10 cellular contexts compared by ENCODE assay signal in genomic region chr19:55041627-55042343, GRCh38. TPM values are rescaled to one million over a fixed set of nuclear protein-coding genes. Genes with fewer than 3 reads are reported as not detected.
DNase-seq lines count a peak whose midpoint lies in the region; ATAC-seq and TF ChIP-seq lines count a peak whose summit lies in the region.
"Had no signal": no experiment of that assay in that cellular context is flagged by ENCODE, and none has a peak within 500 bp of the region (broad histone marks: within the 10 kb centered on the region; RNA-seq: fewer than 3 reads in every experiment).

No MANE protein-coding gene starts in this region.

- H3K79me2 ChIP-seq in GM23338 (replicated peaks; ENCODE audit: insufficient read depth): peaks cover 27% of the 10 kb centered on the region; the same call in 1 of the 2 replicates

- H3K27ac ChIP-seq in Panc1 (ENCODE audit: low read length) (no peak overlapping the region), GM23338 (ENCODE audit: low read depth) (no peak overlapping the region)
- peak overlapping the region; percentile 31 for H3K27ac ChIP-seq in naive thymus-derived CD4-positive, alpha-beta T cell (ENCODE audit: low read depth, low read length)
- H3K27ac ChIP-seq: SK-N-MC had no signal

- H3F3A ChIP-seq in GM23338 (replicated peaks; ENCODE audit: low read depth): no peaks in the 10 kb centered on the region

- H3K9me3 ChIP-seq in Panc1 (ENCODE audit: control insufficient read depth, insufficient read depth, low read depth, low read length): no peaks in the 10 kb centered on the region
- H3K9me3 ChIP-seq in naive thymus-derived CD4-positive, alpha-beta T cell (ENCODE audit: control insufficient read depth in 2 of 3, low read length in 3 of 3): no peaks in the 10 kb centered on the region

- intact Hi-C loops in Panc1 (cut with micrococcal nuclease; ENCODE audit: unreplicated experiment): no loop called here
- intact Hi-C loops in naive thymus-derived CD4-positive, alpha-beta T cell (cut with micrococcal nuclease): loop anchor here (1.0 to 2.0 kb wide), 2 partner anchors 21 to 22 kb away; partner anchors contain the start of gene RDH13 (in 2 of the 2)

- peaks cover 22% of the 10 kb centered on the region; the same call in 1 of the 2 replicates for H4K20me1 ChIP-seq in GM23338 (replicated peaks; ENCODE audit: insufficient read depth)

- H3K4me2 ChIP-seq in GM23338: no peak overlapping the region

- H3K9me2 ChIP-seq in GM23338 (ENCODE audit: insufficient read depth): no peaks in the 10 kb centered on the region

- in situ Hi-C loops in Panc1 (cut with HindIII; ENCODE audit: low pct_unique_long_range_greater_than_20kb, low sequenced_read_pairs): no loop called here

- ATAC-seq in Panc1 (no peak), GM23338 (no peak), GM18867 (IDR thresholded peaks at IDR 0.05; ENCODE audit: unreplicated experiment) (no peak)
- peak; percentile 56 for ATAC-seq in naive thymus-derived CD4-positive, alpha-beta T cell

- peaks cover 41% of the 10 kb centered on the region for H3K36me3 Mint-ChIP-seq in activated naive CD4-positive, alpha-beta T cell treated with anti-CD3 and anti-CD28 coated beads, Interleukin-2, amount 10 ng/mL, durations not matched to agents 7 days and 5 days
- H3K36me3 Mint-ChIP-seq in naive thymus-derived CD4-positive, alpha-beta T cell: peaks cover 0 to 40% (median 9%) of the 10 kb centered on the region in 5 donors
- H3K36me3 Mint-ChIP-seq in GM23338 (ENCODE audit: low read depth): peaks cover 37% of the 10 kb centered on the region

- DNase-seq in CD1c-positive myeloid dendritic cell (ENCODE audit: extremely low spot score) (peak; percentile 37), Panc1 (ENCODE audit: low read depth, low spot score) (no peak), islet precursor cell (no peak), germinal center (ENCODE audit: low spot score) (no peak), GM23338 (ENCODE audit: low spot score) (no peak)
- peak; percentile 70 for DNase-seq in activated naive CD4-positive, alpha-beta T cell treated with anti-CD3 and anti-CD28 coated beads, Interleukin-2, amount 10 ng/mL, durations not matched to agents 7 days and 5 days
- DNase-seq in naive thymus-derived CD4-positive, alpha-beta T cell: peak in 7 of 9 donors; percentile 10 to 44 (median 29)
- DNase-seq: NCI-H446 had no signal

- BruUV-seq in Panc1 (replicated peaks; lab: Mats Ljungman, UMichigan): TSS peak; percentile 52

- peak overlapping the region; percentile 66 for H3K4me3 Mint-ChIP-seq in activated naive CD4-positive, alpha-beta T cell treated with anti-CD3 and anti-CD28 coated beads, Interleukin-2, amount 10 ng/mL, durations not matched to agents 7 days and 5 days
- H3K4me3 Mint-ChIP-seq in naive thymus-derived CD4-positive, alpha-beta T cell: peak overlapping the region; percentile 66 to 87 (median 82)
- H3K4me3 Mint-ChIP-seq in GM23338: no peak overlapping the region

- H3K27me3 Mint-ChIP-seq in activated naive CD4-positive, alpha-beta T cell treated with anti-CD3 and anti-CD28 coated beads, Interleukin-2, amount 10 ng/mL, durations not matched to agents 7 days and 5 days: no peaks in the 10 kb centered on the region
- no peaks in the 10 kb centered on the region for H3K27me3 Mint-ChIP-seq in naive thymus-derived CD4-positive, alpha-beta T cell
- H3K27me3 Mint-ChIP-seq in GM23338 (ENCODE audit: insufficient read depth, low read depth, poor library complexity): peaks cover 6% of the 10 kb centered on the region

- H2AFZ ChIP-seq in GM23338: no peak overlapping the region

- H3K9me3 Mint-ChIP-seq in activated naive CD4-positive, alpha-beta T cell treated with anti-CD3 and anti-CD28 coated beads, Interleukin-2, amount 10 ng/mL, durations not matched to agents 7 days and 5 days: peaks cover 2% of the 10 kb centered on the region
- peaks cover 0 to 3% (median 0%) of the 10 kb centered on the region in 11 donors for H3K9me3 Mint-ChIP-seq in naive thymus-derived CD4-positive, alpha-beta T cell
- H3K9me3 Mint-ChIP-seq in GM23338: no peaks in the 10 kb centered on the region

- H3K4me1 ChIP-seq in Panc1 (ENCODE audit: control insufficient read depth, insufficient read depth, low read length) (no peaks in the 10 kb centered on the region), GM23338 (ENCODE audit: insufficient read depth) (no peaks in the 10 kb centered on the region)
- peaks cover 11 to 19% of the 10 kb centered on the region in 2 donors for H3K4me1 ChIP-seq in naive thymus-derived CD4-positive, alpha-beta T cell (ENCODE audit: control insufficient read depth in 2 of 2, insufficient read depth in 2 of 2, low read length in 2 of 2)

- H3K36me3 ChIP-seq in Panc1 (ENCODE audit: control insufficient read depth, insufficient read depth, low read length) (no peaks in the 10 kb centered on the region), GM23338 (ENCODE audit: insufficient read depth) (no peaks in the 10 kb centered on the region)
- peaks cover 0 to 28% (median 0%) of the 10 kb centered on the region in 3 experiments for H3K36me3 ChIP-seq in naive thymus-derived CD4-positive, alpha-beta T cell (ENCODE audit: control insufficient read depth in 2 of 3, insufficient read depth in 3 of 3, low read length in 3 of 3)

- peak overlapping the region; percentile 93 for H3K27ac Mint-ChIP-seq in activated naive CD4-positive, alpha-beta T cell treated with anti-CD3 and anti-CD28 coated beads, Interleukin-2, amount 10 ng/mL, durations not matched to agents 7 days and 5 days
- H3K27ac Mint-ChIP-seq in naive thymus-derived CD4-positive, alpha-beta T cell: peak overlapping the region in 8 of 9 donors; percentile 46 to 93 (median 81)
- no peak overlapping the region for H3K27ac Mint-ChIP-seq in GM23338

- H3K4me3 ChIP-seq in Panc1 (ENCODE audit: low read depth in 2 of 2, low read length in 2 of 2) (no peak overlapping the region), GM23338 (no peak overlapping the region)
- peak overlapping the region; percentile 39 for H3K4me3 ChIP-seq in naive thymus-derived CD4-positive, alpha-beta T cell (ENCODE audit: low read length)
- H3K4me3 ChIP-seq: SK-N-MC had no signal

- H3K4me1 Mint-ChIP-seq in activated naive CD4-positive, alpha-beta T cell treated with anti-CD3 and anti-CD28 coated beads, Interleukin-2, amount 10 ng/mL, durations not matched to agents 7 days and 5 days: peaks cover 41% of the 10 kb centered on the region
- peaks cover 16 to 34% (median 26%) of the 10 kb centered on the region in 7 donors for H3K4me1 Mint-ChIP-seq in naive thymus-derived CD4-positive, alpha-beta T cell
- H3K4me1 Mint-ChIP-seq in GM23338: no peaks in the 10 kb centered on the region

- POLR2A ChIA-PET in Panc1 (lab: Charles Lee): no interaction called here
- POLR2A ChIA-PET in naive thymus-derived CD4-positive, alpha-beta T cell (lab: Charles Lee): no interaction called here

- no peak for TF ChIP-seq CTCF in Panc1 (IDR thresholded peaks at IDR 0.05)
- TF ChIP-seq CTCF in GM23338 (conservative IDR thresholded peaks at IDR 0.05; ENCODE audit: low read depth in 2 of 2): no peak

- H3K27me3 ChIP-seq in Panc1 (ENCODE audit: control insufficient read depth, insufficient read depth, low read length): no peaks in the 10 kb centered on the region
- H3K27me3 ChIP-seq in naive thymus-derived CD4-positive, alpha-beta T cell (ENCODE audit: control insufficient read depth in 2 of 2, insufficient read depth in 2 of 2, low read length in 2 of 2): no peaks in the 10 kb centered on the region
- H3K27me3 ChIP-seq in GM23338 (ENCODE audit: insufficient read depth): no peaks in the 10 kb centered on the region

- CTCF ChIA-PET in Panc1 (lab: Charles Lee): no interaction called here
- CTCF ChIA-PET in activated naive CD4-positive, alpha-beta T cell treated with anti-CD3 and anti-CD28 coated beads, Interleukin-2, amount 10 ng/mL, durations not matched to agents 7 days and 5 days (lab: Charles Lee): no interaction called here
- CTCF ChIA-PET in naive thymus-derived CD4-positive, alpha-beta T cell (lab: Charles Lee): no interaction called here

TF ChIP-seq in GM23338, 12 proteins besides CTCF, POLR2A, EP300 and RAD21 (continues in another document):
- TF ChIP-seq POLR2AphosphoS5 (IDR thresholded peaks at IDR 0.05; ENCODE audit: low read depth): no peak
- TF ChIP-seq ZNF331 (CRISPR knock-in tag; IDR thresholded peaks at IDR 0.05; ENCODE audit: low read depth): no peak
- no peak for TF ChIP-seq ETS1 (IDR thresholded peaks at IDR 0.05)

RNA-seq across cellular contexts. Expression of gene GP6, which starts 3.7 kb away (rescaled TPM):
- total RNA-seq in Panc1 (2021; ENCODE audit: unreplicated experiment): 1.2 TPM
- polyA plus RNA-seq in Panc1 (2012; ENCODE audit: insufficient read length): 0.57 TPM
- total RNA-seq in naive thymus-derived CD4-positive, alpha-beta T cell: 1 to 10 TPM in 1 of 5 experiments, under 1 TPM in 4; 0.27 to 1.2 (median 0.51) TPM
- polyA plus RNA-seq in naive thymus-derived CD4-positive, alpha-beta T cell: under 1 TPM; 0.14 to 0.33 TPM
- 0.17 TPM in 1 of 2 replicates, not detected in the other for total RNA-seq in GM23338 (2014; rRNA removed; shearing (Covaris generic))
- polyA plus RNA-seq in GM23338 (2016; fragmentation: Nextera tagmentation; extraction: Ambion mirVana): 1.3 TPM in 2 replicates

RNA-seq across cellular contexts. Expression of gene RDH13, which starts 21.2 kb away (rescaled TPM):
- 37.8 TPM for total RNA-seq in Panc1 (2021; ENCODE audit: unreplicated experiment)
- polyA plus RNA-seq in Panc1 (2012; ENCODE audit: insufficient read length): 33.0 TPM
- 10 to 100 TPM; 14.5 to 24.8 (median 19.0) TPM for total RNA-seq in naive thymus-derived CD4-positive, alpha-beta T cell
- polyA plus RNA-seq in naive thymus-derived CD4-positive, alpha-beta T cell: 10 to 100 TPM in 1 of 2 donors, 1 to 10 TPM in 1; 9.4 to 24.8 TPM
- total RNA-seq in GM23338 (2014; rRNA removed; shearing (Covaris generic)): 32.3 and 36.5 TPM in 2 replicates
- polyA plus RNA-seq in GM23338 (2016; fragmentation: Nextera tagmentation; extraction: Ambion mirVana): 23.0 and 28.0 TPM in 2 replicates

RNA-seq across cellular contexts. Expression of gene EPS8L1, which starts 33.9 kb away (rescaled TPM):
- total RNA-seq in Panc1 (2021; ENCODE audit: unreplicated experiment): 11.0 TPM
- polyA plus RNA-seq in Panc1 (2012; ENCODE audit: insufficient read length): 27.5 TPM
- 1 to 10 TPM in 4 of 5 experiments, under 1 TPM in 1; 0.76 to 6.8 (median 2.0) TPM for total RNA-seq in naive thymus-derived CD4-positive, alpha-beta T cell
- polyA plus RNA-seq in naive thymus-derived CD4-positive, alpha-beta T cell: under 1 TPM in 1 of 2 donors, not detected in 1; 0.09 TPM
- total RNA-seq in GM23338 (2014; rRNA removed; shearing (Covaris generic)): 40.6 and 47.5 TPM in 2 replicates
- 51.2 and 61.3 TPM in 2 replicates for polyA plus RNA-seq in GM23338 (2016; fragmentation: Nextera tagmentation; extraction: Ambion mirVana)

Comparison
In these comparisons a context has a peak if more than half of its experiments do, and no peak if none do; other contexts are left out.
1. DNase-seq: peak in CD1c-positive myeloid dendritic cell (single experiment), activated naive CD4-positive, alpha-beta T cell treated with anti-CD3 and anti-CD28 coated beads, Interleukin-2, amount 10 ng/mL, durations not matched to agents 7 days and 5 days (single experiment) and naive thymus-derived CD4-positive, alpha-beta T cell (7 of 9); none in Panc1 (single experiment), islet precursor cell (single experiment), germinal center (single experiment) and GM23338 (single experiment).